ENCODE assay signal across 9 cellular contexts in genomic region chr3:62622553-62623174, GRCh38.
DNase-seq lines count a peak whose midpoint lies in the region; ATAC-seq, FAIRE-seq and TF ChIP-seq lines count a peak whose summit lies in the region.
"Had no signal": no experiment of that assay in that cellular context is flagged by ENCODE, and none has a peak within 500 bp of the region (broad histone marks: within the 10 kb centered on the region; RNA-seq: fewer than 3 reads in every experiment).

No MANE protein-coding gene starts in this region.

- H3K4me3 ChIP-seq in esophagus muscularis mucosa (no peak overlapping the region), lower leg skin (ENCODE audit: low read depth, poor library complexity, severe bottlenecking) (no peak overlapping the region)

- no peak overlapping the region for H3K27ac ChIP-seq in esophagus muscularis mucosa (replicated peaks in 1 of 4)

- no peaks in the 10 kb centered on the region for H3K36me3 Mint-ChIP-seq in neural crest cell (ENCODE audit: low read depth)
- H3K36me3 Mint-ChIP-seq in stimulated activated memory B cell treated with anti-CD40 and anti-IgM and Interleukin-4, amounts not matched to agents 10 μg/mL and 1 μg/mL and 100 μg/mL, for 72 hours, result no peaks in the 10 kb centered on the region
- H3K36me3 Mint-ChIP-seq: activated naive CD8-positive, alpha-beta T cell had no signal

- no peak overlapping the region for H3K27ac Mint-ChIP-seq in neural crest cell (ENCODE audit: unreplicated experiment)
- no peak overlapping the region for H3K27ac Mint-ChIP-seq in stimulated activated memory B cell treated with anti-CD40 and anti-IgM and Interleukin-4, amounts not matched to agents 10 μg/mL and 1 μg/mL and 100 μg/mL, for 72 hours
- H3K27ac Mint-ChIP-seq: activated naive CD8-positive, alpha-beta T cell had no signal

- H3K9me3 Mint-ChIP-seq in neural crest cell, result no peaks in the 10 kb centered on the region
- no peaks in the 10 kb centered on the region for H3K9me3 Mint-ChIP-seq in stimulated activated memory B cell treated with anti-CD40 and anti-IgM and Interleukin-4, amounts not matched to agents 10 μg/mL and 1 μg/mL and 100 μg/mL, for 72 hours

- DNase-seq in NCI-H2107 treated with DMSO at 0.1 percent for 48 hours (lab: John Stamatoyannopoulos, UW; ENCODE audit: unreplicated experiment) (peak; percentile 58), NCI-H2107 (lab: John Stamatoyannopoulos, UW) (no peak), HK-2 (ENCODE audit: unreplicated experiment) (peak; percentile 3), RCC 7860 (ENCODE audit: low spot score) (peak; percentile 23), esophagus muscularis mucosa (ENCODE audit: extremely low spot score) (no peak), neural crest cell (ENCODE audit: low read depth, low spot score) (no peak), lower leg skin (ENCODE audit: low spot score in 2 of 2) (no peak)

- WGBS in esophagus muscularis mucosa, result 50% methylated on average over 5 of the region's 5 CpGs
- 42 to 46% methylated on average over 5 of the region's 5 CpGs for WGBS in lower leg skin, 2 donors

- FAIRE-seq in RCC 7860 (lab: Jason Lieb, UNC), result no peak

- TF ChIP-seq EP300 in esophagus muscularis mucosa (IDR thresholded peaks at IDR 0.05), result no peak

- no peak for TF ChIP-seq POLR2A in esophagus muscularis mucosa (IDR thresholded peaks at IDR 0.05; ENCODE audit: low read depth)
- TF ChIP-seq POLR2A in lower leg skin (IDR thresholded peaks at IDR 0.05), result no peak

- no peaks in the 10 kb centered on the region for H3K9me3 ChIP-seq in esophagus muscularis mucosa

- H3K36me3 ChIP-seq in esophagus muscularis mucosa, result no peaks in the 10 kb centered on the region

- ATAC-seq in stimulated activated memory B cell treated with anti-CD40 and anti-IgM and Interleukin-4, amounts not matched to agents 10 μg/mL and 1 μg/mL and 100 μg/mL, for 72 hours, result no peak

- peak; percentile 48 to 63 (median 61) for TF ChIP-seq CTCF in esophagus muscularis mucosa (IDR thresholded peaks at IDR 0.05)
- peak; percentile 83 for TF ChIP-seq CTCF in neural crest cell (conservative IDR thresholded peaks at IDR 0.05)
- no peak for TF ChIP-seq CTCF in lower leg skin (IDR thresholded peaks at IDR 0.05)

- intact Hi-C loops in esophagus muscularis mucosa (cut with DNase I), result loop anchor here (10.0 kb wide), 1 partner anchor 1192 kb away; the partner anchor contains the start of gene C3orf49
- intact Hi-C loops in lower leg skin (cut with DNase I; ENCODE audit: low total_unique reads), result loop anchor here (5.0 kb wide), 1 partner anchor 610 kb away; no protein-coding TSS in a partner anchor

- peaks cover 9% of the 10 kb centered on the region for H3K4me1 Mint-ChIP-seq in neural crest cell
- peaks cover 11% of the 10 kb centered on the region for H3K4me1 Mint-ChIP-seq in stimulated activated memory B cell treated with anti-CD40 and anti-IgM and Interleukin-4, amounts not matched to agents 10 μg/mL and 1 μg/mL and 100 μg/mL, for 72 hours

- no peaks in the 10 kb centered on the region for H3K4me1 ChIP-seq in esophagus muscularis mucosa

- peaks cover 22% of the 10 kb centered on the region for H3K27me3 Mint-ChIP-seq in neural crest cell (ENCODE audit: low read depth)
- no peaks in the 10 kb centered on the region for H3K27me3 Mint-ChIP-seq in stimulated activated memory B cell treated with anti-CD40 and anti-IgM and Interleukin-4, amounts not matched to agents 10 μg/mL and 1 μg/mL and 100 μg/mL, for 72 hours

- H3K27me3 ChIP-seq in esophagus muscularis mucosa, result peaks cover 0 to 3% (median 0%) of the 10 kb centered on the region in 4 donors

- no peak overlapping the region for H3K4me3 Mint-ChIP-seq in neural crest cell
- H3K4me3 Mint-ChIP-seq in stimulated activated memory B cell treated with anti-CD40 and anti-IgM and Interleukin-4, amounts not matched to agents 10 μg/mL and 1 μg/mL and 100 μg/mL, for 72 hours, result no peak overlapping the region
- H3K4me3 Mint-ChIP-seq: activated naive CD8-positive, alpha-beta T cell had no signal

Comparison
In these comparisons a context has a peak if more than half of its experiments do, and no peak if none do; other contexts are left out.
1. DNase-seq: peak in NCI-H2107 treated with DMSO at 0.1 percent for 48 hours (single experiment), HK-2 (single experiment) and RCC 7860 (single experiment); none in NCI-H2107 (single experiment), esophagus muscularis mucosa (single experiment), neural crest cell (single experiment) and lower leg skin (0 of 2).
2. CTCF ChIP-seq: peak in esophagus muscularis mucosa (3 of 3) and neural crest cell (single experiment); none in lower leg skin (0 of 3).